1 cellular context compared by ENCODE assay signal in the genomic region with DNA sequence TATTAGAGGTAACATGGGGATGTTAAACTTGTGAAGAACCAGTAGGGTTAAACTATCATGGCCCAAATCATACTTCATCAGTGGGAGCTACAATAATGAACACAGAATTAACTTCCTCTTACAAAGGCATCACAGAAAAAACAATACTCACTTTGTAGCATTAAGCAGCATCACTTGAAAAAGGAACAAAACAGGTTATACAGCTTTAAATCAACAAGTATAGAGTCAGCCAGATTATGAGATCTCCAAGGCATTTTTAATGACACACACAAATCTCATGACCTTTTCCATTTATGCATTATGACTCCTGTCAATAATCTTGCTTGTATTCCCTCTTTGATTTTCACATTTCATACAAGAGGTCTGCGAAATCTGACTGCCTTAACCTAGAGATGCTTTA.
TF ChIP-seq lines count a peak whose summit lies in the region.

No MANE protein-coding gene starts in this region.

TF ChIP-seq in H1, 55 proteins besides CTCF, POLR2A, EP300 and RAD21:
- TF ChIP-seq TAF7 (optimal IDR thresholded peaks at IDR 0.05; ENCODE audit: borderline replicate concordance, low read depth, low read length) (no peak), RFX5 (IDR thresholded peaks at IDR 0.05; ENCODE audit: borderline replicate concordance, low read depth, low read length) (no peak), KDM1A (IDR thresholded peaks at IDR 0.05; ENCODE audit: borderline replicate concordance, low read length) (no peak), PHF8 (conservative IDR thresholded peaks at IDR 0.05; ENCODE audit: low read depth, low read length) (no peak), JUN (IDR thresholded peaks at IDR 0.05; ENCODE audit: low read depth, low read length) (no peak), CHD1 (IDR thresholded peaks at IDR 0.05; ENCODE audit: low read depth, low read length) (no peak), SIX5 (IDR thresholded peaks at IDR 0.05; ENCODE audit: low read depth, low read length) (no peak), KDM4A (IDR thresholded peaks at IDR 0.05; ENCODE audit: low read depth, low read length, severe bottlenecking) (no peak), SAP30 (IDR thresholded peaks at IDR 0.05; ENCODE audit: insufficient read depth, insufficient replicate concordance, low read length) (no peak)
TF ChIP-seq in H1: peak in this region for 0.
